ENCODE assay signal across 2 cellular contexts in genomic region chr3:110419096-110419495, GRCh38.
TF ChIP-seq lines count a peak whose summit lies in the region.

No MANE protein-coding gene starts in this region.

TF ChIP-seq in SK-N-SH, 30 proteins besides CTCF, POLR2A, EP300 and RAD21 (continued from another document):
- TF ChIP-seq REST (IDR thresholded peaks at IDR 0.05; ENCODE audit: low read depth, low read length) (no peak), NRF1 (IDR thresholded peaks at IDR 0.05; ENCODE audit: low read depth, low read length) (no peak), NFIC (IDR thresholded peaks at IDR 0.05; ENCODE audit: borderline replicate concordance) (no peak), USF1 (IDR thresholded peaks at IDR 0.05; ENCODE audit: borderline replicate concordance, low read depth) (no peak), RXRA (IDR thresholded peaks at IDR 0.05; ENCODE audit: borderline replicate concordance, low read depth) (no peak), TCF12 (IDR thresholded peaks at IDR 0.05) (no peak), TAF1 (IDR thresholded peaks at IDR 0.05; ENCODE audit: borderline replicate concordance, low read depth, low read length) (no peak)

TF ChIP-seq in SK-N-SH treated with all-trans-retinoic acid at 6 μM for 48 hours, 23 proteins besides CTCF, POLR2A, EP300 and RAD21 (continued from another document):
- TF ChIP-seq CREB5 (CRISPR knock-in tag; IDR thresholded peaks at IDR 0.05; ENCODE audit: low read depth) = no peak
- no peak for TF ChIP-seq ISL1 (CRISPR knock-in tag; IDR thresholded peaks at IDR 0.05)
- TF ChIP-seq ARNTL (CRISPR knock-in tag; IDR thresholded peaks at IDR 0.05; ENCODE audit: borderline replicate concordance, low read depth) = no peak
- TF ChIP-seq ZNF565 (CRISPR knock-in tag; conservative IDR thresholded peaks at IDR 0.05; ENCODE audit: low read depth) = no peak
